In the genomic region with DNA sequence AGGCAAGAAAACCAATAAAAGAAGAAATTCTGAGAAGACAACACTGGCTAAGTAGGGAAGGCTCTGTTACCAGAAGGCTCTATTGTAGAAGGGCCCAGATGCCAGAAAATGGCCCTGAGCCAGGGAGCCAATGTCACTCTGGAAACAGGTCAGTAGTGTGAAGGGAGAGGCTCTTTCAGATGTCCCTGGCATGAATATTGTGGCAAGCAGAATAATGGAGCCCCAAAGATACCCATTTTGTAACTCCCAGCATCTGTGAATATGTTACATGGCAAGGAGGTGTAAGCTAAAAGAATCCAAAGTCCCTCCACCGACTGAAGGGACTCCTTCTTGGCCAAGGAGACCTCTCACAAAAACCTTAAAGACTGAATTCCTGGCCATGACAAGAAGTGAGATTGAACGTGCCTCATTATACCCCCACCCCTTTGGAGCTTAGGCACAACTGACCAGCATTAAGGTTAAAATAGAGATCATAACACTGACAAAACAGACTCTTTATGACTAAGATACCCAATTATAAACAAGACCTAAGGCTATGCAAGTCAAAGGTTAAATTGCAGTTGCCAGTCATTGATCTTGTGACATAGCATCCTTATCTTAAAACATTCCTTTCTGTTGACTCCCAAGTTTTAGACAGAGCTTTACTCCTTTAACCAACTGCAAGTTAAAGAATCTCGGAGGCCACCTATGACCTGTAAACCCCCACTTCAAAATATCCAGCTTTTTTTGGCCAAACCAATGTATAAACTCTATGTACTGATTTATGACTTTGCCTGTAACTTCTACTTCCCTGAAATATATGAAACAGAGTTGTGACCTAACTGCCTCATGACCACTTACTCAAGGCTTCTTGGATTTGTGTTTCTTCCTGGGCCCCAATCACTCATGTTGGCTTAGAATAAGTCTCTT, we compare ENCODE assay signal across 1 cellular context.
TF ChIP-seq lines count a peak whose summit lies in the region.

No MANE protein-coding gene starts in this region.

TF ChIP-seq in A549, 52 proteins besides CTCF, POLR2A, EP300 and RAD21 (continued from another document):
- TF ChIP-seq, protein P1, sequence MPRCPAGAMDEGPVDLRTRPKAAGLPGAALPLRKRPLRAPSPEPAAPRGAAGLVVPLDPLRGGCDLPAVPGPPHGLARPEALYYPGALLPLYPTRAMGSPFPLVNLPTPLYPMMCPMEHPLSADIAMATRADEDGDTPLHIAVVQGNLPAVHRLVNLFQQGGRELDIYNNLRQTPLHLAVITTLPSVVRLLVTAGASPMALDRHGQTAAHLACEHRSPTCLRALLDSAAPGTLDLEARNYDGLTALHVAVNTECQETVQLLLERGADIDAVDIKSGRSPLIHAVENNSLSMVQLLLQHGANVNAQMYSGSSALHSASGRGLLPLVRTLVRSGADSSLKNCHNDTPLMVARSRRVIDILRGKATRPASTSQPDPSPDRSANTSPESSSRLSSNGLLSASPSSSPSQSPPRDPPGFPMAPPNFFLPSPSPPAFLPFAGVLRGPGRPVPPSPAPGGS (IDR thresholded peaks at IDR 0.05), result peak; percentile 58; the same call in 1 of the 3 replicates
- TF ChIP-seq CHD2 (IDR thresholded peaks at IDR 0.05; ENCODE audit: low read length, partially characterized antibody), result no peak
- TF ChIP-seq SREBF2 (IDR thresholded peaks at IDR 0.05), result no peak
